8 cellular contexts compared by ENCODE assay signal in the genomic region with DNA sequence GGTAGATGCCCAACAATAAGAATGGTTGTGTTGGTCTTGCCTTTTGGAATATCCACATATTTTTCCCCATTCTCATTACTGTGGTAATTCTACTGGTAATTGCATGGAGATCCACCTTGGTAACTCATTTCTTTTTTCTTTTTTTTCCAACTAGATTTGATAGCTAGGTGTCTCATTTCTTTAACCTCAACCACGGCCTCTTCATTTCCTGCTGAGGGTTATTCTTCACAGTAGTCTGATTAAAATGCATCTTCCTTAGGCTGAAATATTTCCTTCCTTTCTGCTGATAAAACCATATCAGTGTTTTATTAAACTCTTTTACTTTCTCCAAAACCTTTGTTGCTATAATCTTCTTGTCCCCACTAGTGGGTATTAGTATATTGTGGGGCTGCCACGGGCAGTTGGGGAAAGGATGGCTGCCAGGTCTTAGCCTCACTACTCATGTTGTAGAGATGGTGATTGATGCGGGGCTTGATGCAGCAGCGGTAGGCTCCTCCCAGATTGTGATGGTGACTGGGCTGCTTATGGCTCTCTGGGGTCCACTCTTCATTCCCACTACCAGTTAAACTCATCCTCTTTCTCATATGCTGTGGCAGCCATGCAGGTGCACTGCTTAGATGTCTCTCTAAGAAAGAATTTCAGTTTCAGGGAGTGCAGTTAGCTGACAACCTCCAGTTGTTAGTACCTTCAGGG. TPM values are rescaled to one million over a fixed set of nuclear protein-coding genes. Genes with fewer than 3 reads are reported as not detected.
A peak's percentile ranks its signal among the peaks of the same experiment; 100 is the strongest.
DNase-seq lines count a peak whose midpoint lies in the region; ATAC-seq lines count a peak whose summit lies in the region.
"Had no signal": no experiment of that assay in that cellular context is flagged by ENCODE, and none has a peak within 500 bp of the region (broad histone marks: within the 10 kb centered on the region; RNA-seq: fewer than 3 reads in every experiment).

No MANE protein-coding gene starts in this region.

- ATAC-seq in GM19035 (IDR thresholded peaks at IDR 0.05; ENCODE audit: unreplicated experiment) (peak; percentile 58), GM21825 (IDR thresholded peaks at IDR 0.05; ENCODE audit: unreplicated experiment) (peak; percentile 80), aorta (ENCODE audit: low FRiP score) (no peak)
- peak; percentile 71 to 76 for ATAC-seq in naive thymus-derived CD8-positive, alpha-beta T cell

- no peaks in the 10 kb centered on the region for H3K4me1 ChIP-seq in aorta (ENCODE audit: control insufficient read depth in 1 of 2, insufficient read depth in 2 of 2, low read length in 2 of 2)

- no peaks in the 10 kb centered on the region for H3K27me3 ChIP-seq in aorta (ENCODE audit: control insufficient read depth in 1 of 2, insufficient read depth in 2 of 2, low read length in 1 of 2)

- H3K27me3 Mint-ChIP-seq in naive thymus-derived CD8-positive, alpha-beta T cell, result no peaks in the 10 kb centered on the region

- intact Hi-C loops in aorta (cut with DNase I), result no loop called here

- H3K9me3 ChIP-seq in KOPT-K1 (ENCODE audit: insufficient read depth, low read length, poor library complexity, severe bottlenecking), result no peaks in the 10 kb centered on the region
- H3K9me3 ChIP-seq in aorta (ENCODE audit: control insufficient read depth, low read length), result no peaks in the 10 kb centered on the region

- peak overlapping the region; percentile 46 to 80 (median 72) for H3K4me3 Mint-ChIP-seq in naive thymus-derived CD8-positive, alpha-beta T cell

- peaks cover 15% of the 10 kb centered on the region; the same call in 1 of the 2 replicates for H3K36me3 ChIP-seq in KOPT-K1 (ENCODE audit: insufficient read depth, low read length)
- no peaks in the 10 kb centered on the region for H3K36me3 ChIP-seq in aorta (ENCODE audit: control insufficient read depth in 1 of 2, insufficient read depth in 2 of 2, low read length in 1 of 2)

- WGBS in aorta, 2 donors, result 93% methylated on average over 4 of the region's 4 CpGs

- POLR2A ChIA-PET in naive thymus-derived CD8-positive, alpha-beta T cell (lab: Charles Lee), result interaction anchor here (1.4 to 1.9 kb wide), 2 partner anchors 36 to 51 kb away, joined by 3 to 7 read pairs; a partner anchor contains a TSS

- no peak overlapping the region for H3K4me3 ChIP-seq in aorta (ENCODE audit: low read length in 2 of 2)

- peaks cover 0 to 7% (median 2%) of the 10 kb centered on the region in 3 donors for H3K36me3 Mint-ChIP-seq in naive thymus-derived CD8-positive, alpha-beta T cell

- H3K27ac Mint-ChIP-seq in naive thymus-derived CD8-positive, alpha-beta T cell, result peak overlapping the region; percentile 84 to 93 (median 90)

- peaks cover 35 to 71% (median 65%) of the 10 kb centered on the region in 4 donors for H3K4me1 Mint-ChIP-seq in naive thymus-derived CD8-positive, alpha-beta T cell

- DNase-seq in naive thymus-derived CD8-positive, alpha-beta T cell, result peak in 3 of 10 donors; percentile 33 to 43 (median 35)
- DNase-seq in RKO (ENCODE audit: low spot score) (no peak), aorta (no peak), NCI-H69 (lab: John Stamatoyannopoulos, UW) (no peak)
- DNase-seq: T-helper 9 cell had no signal

- H3K9me3 Mint-ChIP-seq in naive thymus-derived CD8-positive, alpha-beta T cell, result no peaks in the 10 kb centered on the region

- peak overlapping the region; percentile 2 for H3K27ac ChIP-seq in KOPT-K1 (ENCODE audit: low read depth, low read length, poor library complexity, severe bottlenecking)
- no peak overlapping the region for H3K27ac ChIP-seq in aorta (ENCODE audit: low read depth in 1 of 2, low read length in 2 of 2)

RNA-seq across cellular contexts. Expression of a gene that starts 35.9 kb away (rescaled TPM):
- 100 to 1,000 TPM; 178 to 195 TPM for total RNA-seq in naive thymus-derived CD8-positive, alpha-beta T cell
- polyA plus RNA-seq in naive thymus-derived CD8-positive, alpha-beta T cell, result 100 to 1,000 TPM; 151 to 180 (median 173) TPM
- 10 to 100 TPM; 25.5 to 33.9 TPM for total RNA-seq in aorta
- 10 to 100 TPM in 1 of 2 donors, 1 to 10 TPM in 1; 5.6 to 17.4 TPM for polyA plus RNA-seq in aorta

Comparison
In these comparisons a context has a peak if more than half of its experiments do, and no peak if none do; other contexts are left out.
1. RNA of a gene that starts 35.9 kb away (total RNA-seq): 178 to 195 TPM in naive thymus-derived CD8-positive, alpha-beta T cell; 25.5 to 33.9 TPM in aorta; every median in the first group is over 4 times any median in the second.